8 cellular contexts compared by ENCODE assay signal in the genomic region with DNA sequence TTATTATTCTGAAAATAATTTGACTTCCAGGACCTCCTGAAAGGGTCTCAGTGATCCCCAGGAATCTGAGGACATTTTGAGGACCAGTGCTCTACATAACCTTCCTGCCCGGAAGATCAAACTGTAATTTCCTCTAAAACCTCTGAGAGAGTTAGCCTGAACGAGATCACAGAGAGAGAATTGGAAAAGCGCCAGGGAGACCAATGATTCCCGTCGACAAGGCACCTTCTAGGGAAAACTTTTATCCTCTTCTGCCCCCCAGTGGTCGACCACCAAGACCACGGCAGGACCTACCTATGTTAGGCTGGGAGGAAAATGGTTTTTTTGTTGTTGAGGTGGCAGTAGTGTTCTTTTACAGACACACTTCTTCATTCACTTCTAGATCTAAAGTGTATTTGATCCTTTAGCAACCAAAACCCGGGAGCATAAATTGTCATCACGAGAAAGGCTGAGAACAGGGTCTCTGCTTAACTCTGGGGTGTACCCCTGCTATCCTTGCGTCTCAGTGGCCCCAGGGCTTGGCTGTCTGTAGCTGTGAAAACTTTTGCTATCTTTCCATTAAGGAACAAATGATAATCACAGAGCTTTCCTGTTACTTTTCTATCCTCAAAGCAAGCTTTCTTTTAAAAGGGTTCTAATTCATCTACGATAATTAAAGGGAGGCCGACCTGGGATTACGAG.
DNase-seq lines count a peak whose midpoint lies in the region; ATAC-seq and TF ChIP-seq lines count a peak whose summit lies in the region.

No MANE protein-coding gene starts in this region.

- no peak for ATAC-seq in HG03280 (IDR thresholded peaks at IDR 0.05; ENCODE audit: unreplicated experiment)

- H3K27ac ChIP-seq in osteoblast (ENCODE audit: low read depth, low read length): no peak overlapping the region
- no peak overlapping the region for H3K27ac ChIP-seq in uterus

- H3K27me3 ChIP-seq in osteoblast (ENCODE audit: insufficient read depth, low read length) (no peaks in the 10 kb centered on the region), uterus (no peaks in the 10 kb centered on the region)

- H3K4me2 ChIP-seq in osteoblast (ENCODE audit: insufficient read depth, low read length): peak overlapping the region; percentile 34

- DNase-seq in Ammon's horn (ENCODE audit: low spot score): peak; percentile 87
- DNase-seq in HCEC 1CT: peak; percentile 91
- DNase-seq in NCI-H524 treated with DMSO at 0.1 percent for 48 hours (lab: John Stamatoyannopoulos, UW): peak; percentile 90
- peak; percentile 45 to 57 for DNase-seq in activated T-cell treated with anti-CD3 and anti-CD28 coated beads, Interleukin-2, amount 50 U/mL, for 48 hours
- DNase-seq in germinal center (ENCODE audit: low spot score): peak; percentile 39
- peak; percentile 97 for DNase-seq in osteoblast (ENCODE audit: insufficient read length, low spot score, missing footprints)
- DNase-seq in uterus: peak; percentile 83 to 92

- H3K4me3 ChIP-seq in osteoblast (ENCODE audit: insufficient read depth, low read length): no peak overlapping the region
- no peak overlapping the region for H3K4me3 ChIP-seq in uterus

- no peaks in the 10 kb centered on the region for H4K20me1 ChIP-seq in osteoblast (ENCODE audit: insufficient read depth, low read length)

- H3K36me3 ChIP-seq in osteoblast (ENCODE audit: insufficient read depth, low read length): no peaks in the 10 kb centered on the region
- H3K36me3 ChIP-seq in uterus: no peaks in the 10 kb centered on the region

- peak; percentile 93 for TF ChIP-seq CTCF in osteoblast (IDR thresholded peaks at IDR 0.05; ENCODE audit: extremely low read depth, low read depth, low read length)
- TF ChIP-seq CTCF in uterus (IDR thresholded peaks at IDR 0.05): peak; percentile 68 to 76 (median 73)

- no peaks in the 10 kb centered on the region for H3K79me2 ChIP-seq in osteoblast (ENCODE audit: insufficient read depth, low read length)

- H3K4me1 ChIP-seq in osteoblast (ENCODE audit: insufficient read depth, low read length) (peaks cover 3% of the 10 kb centered on the region), uterus (no peaks in the 10 kb centered on the region)

- no peak for TF ChIP-seq POLR2A in uterus (IDR thresholded peaks at IDR 0.05)

- H3K9me3 ChIP-seq in osteoblast (ENCODE audit: low read depth, low read length): no peaks in the 10 kb centered on the region
- H3K9me3 ChIP-seq in uterus: no peaks in the 10 kb centered on the region

- intact Hi-C loops in uterus (cut with DNase I; ENCODE audit: low total_unique reads): no loop called here

- H2AFZ ChIP-seq in osteoblast (ENCODE audit: low read length): peak overlapping the region; percentile 24

Comparison
In these comparisons a context has a peak if more than half of its experiments do, and no peak if none do; other contexts are left out.
1. DNase-seq: peak in every context shown above with its lines; median percentile 97 in osteoblast; 91 in HCEC 1CT; 90 in NCI-H524 treated with DMSO at 0.1 percent for 48 hours; 88 in uterus; 87 in Ammon's horn; 51 in activated T-cell treated with anti-CD3 and anti-CD28 coated beads, Interleukin-2, amount 50 U/mL, for 48 hours; 39 in germinal center.